In the genomic region with DNA sequence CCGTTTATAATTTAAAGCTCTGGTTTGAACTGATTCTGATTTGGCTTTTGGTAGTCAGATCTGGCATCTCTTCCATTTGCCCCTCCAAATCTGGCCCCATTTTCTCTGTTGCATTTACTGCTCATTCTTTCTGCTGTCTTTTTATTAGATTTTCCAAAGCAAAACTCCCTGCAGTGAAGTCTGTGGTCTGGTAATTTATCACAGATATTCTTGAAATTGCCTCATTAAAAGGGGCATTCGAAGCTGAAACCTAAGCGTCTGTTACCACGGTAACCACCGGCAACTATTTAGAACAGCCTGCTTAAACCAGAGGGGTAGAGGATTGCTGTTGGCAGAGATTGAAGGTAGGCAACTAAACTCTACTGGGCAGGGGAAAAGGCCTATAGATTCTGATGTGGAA, we compare ENCODE assay signal across 24 cellular contexts.
DNase-seq lines count a peak whose midpoint lies in the region; ATAC-seq, FAIRE-seq and TF ChIP-seq lines count a peak whose summit lies in the region.
"Had no signal": no experiment of that assay in that cellular context is flagged by ENCODE, and none has a peak within 500 bp of the region (broad histone marks: within the 10 kb centered on the region; RNA-seq: fewer than 3 reads in every experiment).

No MANE protein-coding gene starts in this region.

- in situ Hi-C loops in HepG2 (cut with HindIII; ENCODE audit: extremely low pct_ligation_motif_present, low pct_unique_long_range_greater_than_20kb) (no loop called here), KBM-7 (cut with MboI; ENCODE audit: low pct_unique_long_range_greater_than_20kb, low sequenced_read_pairs) (no loop called here)

- no peak overlapping the region for H3K4me3 ChIP-seq in HepG2 (replicated peaks in 1 of 3; ENCODE audit: insufficient read depth in 1 of 3, low read depth in 2 of 3, low read length in 3 of 3)
- H3K4me3 ChIP-seq: right atrium auricular region, SJSA1 had no signal

- no peaks in the 10 kb centered on the region for H3K36me3 Mint-ChIP-seq in mesothelial cell of epicardium
- H3K36me3 Mint-ChIP-seq: stimulated activated effector memory CD8-positive, alpha-beta T cell treated with anti-CD3 and anti-CD28 coated beads, Interleukin-12 subunit alpha, Interleukin-12 subunit beta, amount 100 ng/mL, for 72 hours had no signal

- TF ChIP-seq EP300 in HepG2 (IDR thresholded peaks at IDR 0.05; ENCODE audit: low read depth in 2 of 2, low read length in 2 of 2) (no peak), HepG2 (CRISPR knock-in tag; IDR thresholded peaks at IDR 0.05; ENCODE audit: borderline replicate concordance) (no peak)

- no peaks in the 10 kb centered on the region for H3K36me3 ChIP-seq in HepG2 (replicated peaks in 1 of 2; ENCODE audit: control insufficient read depth in 1 of 2, insufficient read depth in 2 of 2, low read length in 2 of 2)
- H3K36me3 ChIP-seq: brain microvascular endothelial cell, right atrium auricular region, SJSA1 had no signal

- H4K20me1 ChIP-seq in HepG2 (ENCODE audit: insufficient read depth, low read length), result no peaks in the 10 kb centered on the region

- no peaks in the 10 kb centered on the region for H3K9me3 Mint-ChIP-seq in mesothelial cell of epicardium
- H3K9me3 Mint-ChIP-seq: stimulated activated effector memory CD8-positive, alpha-beta T cell treated with anti-CD3 and anti-CD28 coated beads, Interleukin-12 subunit alpha, Interleukin-12 subunit beta, amount 100 ng/mL, for 72 hours; T-helper 1 cell treated with Interleukin-12 subunit alpha and Interleukin-12 subunit beta and Interleukin-4 antibody, amounts not matched to agents 30 μg/mL and 1 μg/mL, for 36 hours had no signal

- no peak for FAIRE-seq in HepG2 (lab: Jason Lieb, UNC)

- no peaks in the 10 kb centered on the region for H3K27me3 ChIP-seq in HepG2 (ENCODE audit: control insufficient read depth in 1 of 2, insufficient read depth in 2 of 2, low read length in 2 of 2)
- H3K27me3 ChIP-seq: brain microvascular endothelial cell, right atrium auricular region, SJSA1 had no signal

- H3K27ac Mint-ChIP-seq in mesothelial cell of epicardium, result peak overlapping the region; percentile 11
- H3K27ac Mint-ChIP-seq: activated CD8-positive, alpha-beta T cell treated with anti-CD3 and anti-CD28 coated beads, Interleukin-2, amount 10 ng/mL, durations not matched to agents 7 days and 5 days; stimulated activated effector memory CD8-positive, alpha-beta T cell treated with anti-CD3 and anti-CD28 coated beads, Interleukin-12 subunit alpha, Interleukin-12 subunit beta, amount 100 ng/mL, for 72 hours; T-helper 1 cell treated with Interleukin-12 subunit alpha and Interleukin-12 subunit beta and Interleukin-4 antibody, amounts not matched to agents 30 μg/mL and 1 μg/mL, for 36 hours had no signal

- no peak for TF ChIP-seq CTCF in mesothelial cell of epicardium (IDR thresholded peaks at IDR 0.05; ENCODE audit: unreplicated experiment)
- no peak for TF ChIP-seq CTCF in HepG2 (CRISPR knock-in tag; IDR thresholded peaks at IDR 0.05)

- DNase-seq in DMS 273 (lab: John Stamatoyannopoulos, UW; ENCODE audit: unreplicated experiment) (peak; percentile 65), DMS 273 treated with DMSO at 0.1 percent for 48 hours (lab: John Stamatoyannopoulos, UW) (no peak), NCI-H1105 (lab: John Stamatoyannopoulos, UW) (peak; percentile 6), mesothelial cell of epicardium (ENCODE audit: low spot score in 2 of 2, unreplicated experiment in 2 of 2) (no peak), HepG2 (ENCODE audit: low spot score) (no peak), KBM-7 (no peak)
- DNase-seq: activated CD4-positive, alpha-beta T cell treated with anti-CD3 and anti-CD28 coated beads for 1 hour; activated CD8-positive, alpha-beta T cell treated with anti-CD3 and anti-CD28 coated beads, Interleukin-2, amount 10 ng/mL, durations not matched to agents 7 days and 5 days; activated gamma-delta T cell treated with Interleukin-2 at 50 U/mL for 16 hours; activated T-cell treated with anti-CD3 and anti-CD28 coated beads for 4 hours; brain microvascular endothelial cell; CD4-positive, alpha-beta memory T cell; DMS53; NCI-H1930; NCI-H510A treated with DMSO at 0.1 percent for 48 hours; stimulated activated CD4-positive, alpha-beta T cell treated with anti-CD3 and anti-CD28 coated beads, Interleukin-2, amount 100 ng/mL, for 48 hours; substantia nigra had no signal

- no peak for TF ChIP-seq RAD21 in HepG2 (CRISPR knock-in tag; IDR thresholded peaks at IDR 0.05)

- WGBS in HepG2 (ENCODE audit: low lambda C conversion rate), result 14% methylated on average over 5 of the region's 5 CpGs

- intact Hi-C loops in HepG2 (cut with micrococcal nuclease; ENCODE audit: unreplicated experiment), result no loop called here

- H3K79me2 ChIP-seq in HepG2 (ENCODE audit: insufficient read depth, low read length), result no peaks in the 10 kb centered on the region

- no peak overlapping the region for H3K9ac ChIP-seq in HepG2 (ENCODE audit: insufficient read depth, low read depth, low read length)

- ATAC-seq in SK-N-SH treated with all-trans-retinoic acid at 6 μM for 48 hours (peak; percentile 25; the same call in 1 of the 3 replicates), HepG2 (no peak), GM18517 (IDR thresholded peaks at IDR 0.05; ENCODE audit: unreplicated experiment) (no peak)
- ATAC-seq: activated CD8-positive, alpha-beta T cell treated with anti-CD3 and anti-CD28 coated beads, Interleukin-2, amount 10 ng/mL, durations not matched to agents 7 days and 5 days; stimulated activated effector memory CD8-positive, alpha-beta T cell treated with anti-CD3 and anti-CD28 coated beads, Interleukin-12 subunit alpha, Interleukin-12 subunit beta, amount 100 ng/mL, for 72 hours had no signal

- H3K9me3 ChIP-seq in HepG2 (ENCODE audit: low read length), result no peaks in the 10 kb centered on the region
- H3K9me3 ChIP-seq: right atrium auricular region, SJSA1 had no signal

- BruUV-seq in HepG2 (replicated peaks; lab: Mats Ljungman, UMichigan), result no TSS peak

- no peak for TF ChIP-seq POLR2A in HepG2 (IDR thresholded peaks at IDR 0.05; ENCODE audit: insufficient read depth in 1 of 2, low read depth in 2 of 2, low read length in 2 of 2)

- no peaks in the 10 kb centered on the region for H3K27me3 Mint-ChIP-seq in mesothelial cell of epicardium (ENCODE audit: low read depth)

- no peak overlapping the region for H3K4me3 Mint-ChIP-seq in mesothelial cell of epicardium
- H3K4me3 Mint-ChIP-seq: activated CD8-positive, alpha-beta T cell treated with anti-CD3 and anti-CD28 coated beads, Interleukin-2, amount 10 ng/mL, durations not matched to agents 7 days and 5 days; CD4-positive, alpha-beta memory T cell; stimulated activated effector memory CD8-positive, alpha-beta T cell treated with anti-CD3 and anti-CD28 coated beads, Interleukin-12 subunit alpha, Interleukin-12 subunit beta, amount 100 ng/mL, for 72 hours; T-helper 1 cell treated with Interleukin-12 subunit alpha and Interleukin-12 subunit beta and Interleukin-4 antibody, amounts not matched to agents 30 μg/mL and 1 μg/mL, for 36 hours had no signal

- POLR2A ChIA-PET in HepG2 (lab: Yijun Ruan, JAX), result no interaction called here

- H3K4me1 Mint-ChIP-seq in mesothelial cell of epicardium, result peaks cover 10% of the 10 kb centered on the region
- H3K4me1 Mint-ChIP-seq: CD4-positive, alpha-beta memory T cell; stimulated activated effector memory CD8-positive, alpha-beta T cell treated with anti-CD3 and anti-CD28 coated beads, Interleukin-12 subunit alpha, Interleukin-12 subunit beta, amount 100 ng/mL, for 72 hours had no signal

- no peaks in the 10 kb centered on the region for H3K4me1 ChIP-seq in HepG2 (ENCODE audit: insufficient read depth, low read length)
- H3K4me1 ChIP-seq: right atrium auricular region, SJSA1 had no signal

- CTCF ChIA-PET in HepG2 (lab: Yijun Ruan, JAX; ENCODE audit: low intra/inter-chr PET ratio, low total read pairs), result no interaction called here

- no peak overlapping the region for H3K4me2 ChIP-seq in HepG2 (ENCODE audit: low read depth, low read length)

- no peak overlapping the region for H2AFZ ChIP-seq in HepG2 (ENCODE audit: low read length)

- no peak overlapping the region for H3K27ac ChIP-seq in HepG2 (ENCODE audit: extremely low read length, insufficient read depth, low read length)
- H3K27ac ChIP-seq: 22Rv1, brain microvascular endothelial cell, right atrium auricular region, SJSA1 had no signal

TF ChIP-seq in SK-N-SH treated with all-trans-retinoic acid at 6 μM for 48 hours, 23 proteins besides CTCF, POLR2A, EP300 and RAD21:
- TF ChIP-seq CSRNP3 (CRISPR knock-in tag; IDR thresholded peaks at IDR 0.05), result no peak
TF ChIP-seq in SK-N-SH treated with all-trans-retinoic acid at 6 μM for 48 hours: peak in this region for 0.

TF ChIP-seq in HepG2, 621 proteins besides CTCF, POLR2A, EP300 and RAD21 (continues in another document):
- TF ChIP-seq GABPA (IDR thresholded peaks at IDR 0.05; ENCODE audit: low read depth, low read length) (no peak), GABPA (CRISPR knock-in tag; IDR thresholded peaks at IDR 0.05; ENCODE audit: low read depth) (no peak), ARHGAP35 (CRISPR knock-in tag; IDR thresholded peaks at IDR 0.05; ENCODE audit: borderline replicate concordance) (no peak), ZNF691 (CRISPR knock-in tag; IDR thresholded peaks at IDR 0.05; ENCODE audit: borderline replicate concordance, low read depth) (no peak), RFX1 (IDR thresholded peaks at IDR 0.05) (no peak), ZNF121 (CRISPR knock-in tag; IDR thresholded peaks at IDR 0.05) (no peak)

Comparison
In these comparisons a context has a peak if more than half of its experiments do, and no peak if none do; other contexts are left out.
1. DNase-seq: peak in DMS 273 (single experiment) and NCI-H1105 (single experiment); none in DMS 273 treated with DMSO at 0.1 percent for 48 hours (single experiment), mesothelial cell of epicardium (0 of 2), HepG2 (single experiment) and KBM-7 (single experiment).